Comparison of ENCODE assay signal across 29 cellular contexts in the genomic region with DNA sequence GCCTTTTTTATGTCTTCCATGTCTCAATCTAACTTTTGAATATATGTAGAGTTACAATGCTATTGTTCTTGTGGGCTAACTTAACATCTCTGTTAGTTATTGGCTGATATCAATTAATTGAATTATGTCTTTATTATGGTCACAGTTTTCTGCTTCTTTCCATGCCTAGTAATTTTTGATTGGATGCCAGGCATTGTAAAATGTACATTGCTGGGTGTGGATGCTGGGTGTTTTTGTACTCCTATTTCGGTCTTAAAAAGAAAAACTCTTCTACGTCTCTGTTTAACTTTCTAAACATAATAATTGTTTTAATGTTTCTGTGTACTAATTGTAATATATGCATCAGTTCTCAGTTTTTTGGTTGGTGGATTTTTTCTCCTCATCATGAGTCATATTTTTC.
"Had no signal": no experiment of that assay in that cellular context is flagged by ENCODE, and none has a peak within 500 bp of the region (broad histone marks: within the 10 kb centered on the region; RNA-seq: fewer than 3 reads in every experiment).

No MANE protein-coding gene starts in this region.

- H3K4me1 ChIP-seq: colonic mucosa, esophagus squamous epithelium, foreskin keratinocyte, gastrocnemius medialis, heart left ventricle, heart right ventricle had no signal

- DNase-seq: colonic mucosa; cortex of kidney; dermis blood vessel endothelial cell; dorsolateral prefrontal cortex; effector CD4-positive, alpha-beta T cell; effector CD8-positive, alpha-beta T cell; effector memory CD4-positive, alpha-beta T cell; effector memory CD8-positive, alpha-beta T cell; endodermal cell; erythroblast; esophagus squamous epithelium; foreskin fibroblast; foreskin keratinocyte; foreskin melanocyte; gastrocnemius medialis; glutamatergic neuron; head of caudate nucleus; heart left ventricle; heart right ventricle had no signal

- H3K27ac ChIP-seq: colonic mucosa, coronary artery, dorsolateral prefrontal cortex, epithelial cell of prostate, esophagus squamous epithelium, foreskin keratinocyte, gastrocnemius medialis, heart left ventricle, heart right ventricle had no signal

- ATAC-seq: effector memory CD8-positive, alpha-beta T cell; esophagus mucosa; foreskin keratinocyte; gastrocnemius medialis; gastroesophageal sphincter; heart left ventricle; heart right ventricle had no signal

- H3K27me3 Mint-ChIP-seq: dendritic cell treated with granulocyte-macrophage colony-stimulating factor and Interleukin-4, amounts not matched to agents 40 ng/mL and 50 ng/mL, for 4 days; effector memory CD8-positive, alpha-beta T cell had no signal

- H3K4me3 Mint-ChIP-seq: dendritic cell treated with granulocyte-macrophage colony-stimulating factor and Interleukin-4, amounts not matched to agents 40 ng/mL and 50 ng/mL, for 4 days; effector memory CD8-positive, alpha-beta T cell; endodermal cell had no signal

- H3K9me3 ChIP-seq: esophagus muscularis mucosa, esophagus squamous epithelium, gastrocnemius medialis, gastroesophageal sphincter had no signal

- H3K27me3 ChIP-seq: colonic mucosa, dorsolateral prefrontal cortex, esophagus muscularis mucosa, esophagus squamous epithelium, foreskin keratinocyte, gastrocnemius medialis, gastroesophageal sphincter, heart left ventricle, heart right ventricle had no signal

- H3K27ac Mint-ChIP-seq: dendritic cell treated with granulocyte-macrophage colony-stimulating factor and Interleukin-4, amounts not matched to agents 40 ng/mL and 50 ng/mL, for 4 days; effector memory CD8-positive, alpha-beta T cell; endodermal cell had no signal

- H3K4me3 ChIP-seq: colonic mucosa, coronary artery, dorsolateral prefrontal cortex, esophagus muscularis mucosa, esophagus squamous epithelium, gastrocnemius medialis, gastroesophageal sphincter, heart left ventricle, heart right ventricle had no signal

- FAIRE-seq: colon, endometrium, endothelial cell of umbilical vein, frontal cortex had no signal

- H3K36me3 ChIP-seq: colonic mucosa, esophagus muscularis mucosa, esophagus squamous epithelium, gastrocnemius medialis, gastroesophageal sphincter, heart left ventricle, heart right ventricle had no signal
